ENCODE assay signal across 2 cellular contexts in the genomic region with DNA sequence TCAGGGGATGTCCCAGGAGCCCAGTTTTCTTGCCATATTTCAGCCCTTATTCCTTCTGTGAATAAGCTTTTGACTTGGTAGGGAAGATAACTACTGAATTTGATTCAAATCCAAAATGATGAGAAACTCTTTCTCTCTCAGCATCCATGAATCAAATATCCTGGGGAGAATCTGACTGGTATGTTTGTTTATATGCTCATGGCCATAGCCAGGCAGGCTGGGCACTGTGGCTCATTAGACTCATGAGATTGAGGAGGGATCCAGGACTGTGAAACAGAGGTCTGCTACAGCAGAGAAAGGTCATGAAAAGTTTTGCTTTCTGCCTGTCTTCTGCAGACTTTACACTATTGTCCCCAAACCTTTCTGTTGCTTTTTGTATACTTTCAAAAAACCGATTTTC.
TF ChIP-seq lines count a peak whose summit lies in the region.

No MANE protein-coding gene starts in this region.

TF ChIP-seq in SK-N-SH, 30 proteins besides CTCF, POLR2A, EP300 and RAD21 (continued from another document):
- TF ChIP-seq FOSL2 (IDR thresholded peaks at IDR 0.05; ENCODE audit: borderline replicate concordance, low read depth) (no peak), JUND (IDR thresholded peaks at IDR 0.05) (no peak), SMC3 (IDR thresholded peaks at IDR 0.05; ENCODE audit: low read depth, low read length) (no peak), TEAD4 (IDR thresholded peaks at IDR 0.05; ENCODE audit: borderline replicate concordance, insufficient read depth) (no peak), EZH2phosphoT487 (IDR thresholded peaks at IDR 0.05; ENCODE audit: borderline replicate concordance, low read depth) (no peak), SIN3A (IDR thresholded peaks at IDR 0.05; ENCODE audit: borderline replicate concordance, low read depth, low read length) (no peak)
- TF ChIP-seq, protein P1, sequence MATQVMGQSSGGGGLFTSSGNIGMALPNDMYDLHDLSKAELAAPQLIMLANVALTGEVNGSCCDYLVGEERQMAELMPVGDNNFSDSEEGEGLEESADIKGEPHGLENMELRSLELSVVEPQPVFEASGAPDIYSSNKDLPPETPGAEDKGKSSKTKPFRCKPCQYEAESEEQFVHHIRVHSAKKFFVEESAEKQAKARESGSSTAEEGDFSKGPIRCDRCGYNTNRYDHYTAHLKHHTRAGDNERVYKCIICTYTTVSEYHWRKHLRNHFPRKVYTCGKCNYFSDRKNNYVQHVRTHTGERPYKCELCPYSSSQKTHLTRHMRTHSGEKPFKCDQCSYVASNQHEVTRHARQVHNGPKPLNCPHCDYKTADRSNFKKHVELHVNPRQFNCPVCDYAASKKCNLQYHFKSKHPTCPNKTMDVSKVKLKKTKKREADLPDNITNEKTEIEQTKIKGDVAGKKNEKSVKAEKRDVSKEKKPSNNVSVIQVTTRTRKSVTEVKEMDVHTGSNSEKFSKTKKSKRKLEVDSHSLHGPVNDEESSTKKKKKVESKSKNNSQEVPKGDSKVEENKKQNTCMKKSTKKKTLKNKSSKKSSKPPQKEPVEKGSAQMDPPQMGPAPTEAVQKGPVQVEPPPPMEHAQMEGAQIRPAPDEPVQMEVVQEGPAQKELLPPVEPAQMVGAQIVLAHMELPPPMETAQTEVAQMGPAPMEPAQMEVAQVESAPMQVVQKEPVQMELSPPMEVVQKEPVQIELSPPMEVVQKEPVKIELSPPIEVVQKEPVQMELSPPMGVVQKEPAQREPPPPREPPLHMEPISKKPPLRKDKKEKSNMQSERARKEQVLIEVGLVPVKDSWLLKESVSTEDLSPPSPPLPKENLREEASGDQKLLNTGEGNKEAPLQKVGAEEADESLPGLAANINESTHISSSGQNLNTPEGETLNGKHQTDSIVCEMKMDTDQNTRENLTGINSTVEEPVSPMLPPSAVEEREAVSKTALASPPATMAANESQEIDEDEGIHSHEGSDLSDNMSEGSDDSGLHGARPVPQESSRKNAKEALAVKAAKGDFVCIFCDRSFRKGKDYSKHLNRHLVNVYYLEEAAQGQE (IDR thresholded peaks at IDR 0.05; ENCODE audit: low read depth, low read length): no peak
- TF ChIP-seq, protein P2, sequence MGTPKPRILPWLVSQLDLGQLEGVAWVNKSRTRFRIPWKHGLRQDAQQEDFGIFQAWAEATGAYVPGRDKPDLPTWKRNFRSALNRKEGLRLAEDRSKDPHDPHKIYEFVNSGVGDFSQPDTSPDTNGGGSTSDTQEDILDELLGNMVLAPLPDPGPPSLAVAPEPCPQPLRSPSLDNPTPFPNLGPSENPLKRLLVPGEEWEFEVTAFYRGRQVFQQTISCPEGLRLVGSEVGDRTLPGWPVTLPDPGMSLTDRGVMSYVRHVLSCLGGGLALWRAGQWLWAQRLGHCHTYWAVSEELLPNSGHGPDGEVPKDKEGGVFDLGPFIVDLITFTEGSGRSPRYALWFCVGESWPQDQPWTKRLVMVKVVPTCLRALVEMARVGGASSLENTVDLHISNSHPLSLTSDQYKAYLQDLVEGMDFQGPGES (IDR thresholded peaks at IDR 0.05; ENCODE audit: low read depth, low read length): no peak
- TF ChIP-seq, protein P3, sequence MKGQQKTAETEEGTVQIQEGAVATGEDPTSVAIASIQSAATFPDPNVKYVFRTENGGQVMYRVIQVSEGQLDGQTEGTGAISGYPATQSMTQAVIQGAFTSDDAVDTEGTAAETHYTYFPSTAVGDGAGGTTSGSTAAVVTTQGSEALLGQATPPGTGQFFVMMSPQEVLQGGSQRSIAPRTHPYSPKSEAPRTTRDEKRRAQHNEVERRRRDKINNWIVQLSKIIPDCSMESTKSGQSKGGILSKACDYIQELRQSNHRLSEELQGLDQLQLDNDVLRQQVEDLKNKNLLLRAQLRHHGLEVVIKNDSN (IDR thresholded peaks at IDR 0.05; ENCODE audit: borderline replicate concordance, low read depth): no peak

TF ChIP-seq in SK-N-SH treated with all-trans-retinoic acid at 6 μM for 48 hours, 23 proteins besides CTCF, POLR2A, EP300 and RAD21 (continued from another document):
- TF ChIP-seq, protein P4, sequence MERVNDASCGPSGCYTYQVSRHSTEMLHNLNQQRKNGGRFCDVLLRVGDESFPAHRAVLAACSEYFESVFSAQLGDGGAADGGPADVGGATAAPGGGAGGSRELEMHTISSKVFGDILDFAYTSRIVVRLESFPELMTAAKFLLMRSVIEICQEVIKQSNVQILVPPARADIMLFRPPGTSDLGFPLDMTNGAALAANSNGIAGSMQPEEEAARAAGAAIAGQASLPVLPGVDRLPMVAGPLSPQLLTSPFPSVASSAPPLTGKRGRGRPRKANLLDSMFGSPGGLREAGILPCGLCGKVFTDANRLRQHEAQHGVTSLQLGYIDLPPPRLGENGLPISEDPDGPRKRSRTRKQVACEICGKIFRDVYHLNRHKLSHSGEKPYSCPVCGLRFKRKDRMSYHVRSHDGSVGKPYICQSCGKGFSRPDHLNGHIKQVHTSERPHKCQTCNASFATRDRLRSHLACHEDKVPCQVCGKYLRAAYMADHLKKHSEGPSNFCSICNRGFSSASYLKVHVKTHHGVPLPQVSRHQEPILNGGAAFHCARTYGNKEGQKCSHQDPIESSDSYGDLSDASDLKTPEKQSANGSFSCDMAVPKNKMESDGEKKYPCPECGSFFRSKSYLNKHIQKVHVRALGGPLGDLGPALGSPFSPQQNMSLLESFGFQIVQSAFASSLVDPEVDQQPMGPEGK (CRISPR knock-in tag; IDR thresholded peaks at IDR 0.05; ENCODE audit: borderline replicate concordance): no peak
- TF ChIP-seq ZNF8 (CRISPR knock-in tag; IDR thresholded peaks at IDR 0.05): no peak
- TF ChIP-seq BACH2 (CRISPR knock-in tag; IDR thresholded peaks at IDR 0.05; ENCODE audit: borderline replicate concordance): no peak
- no peak for TF ChIP-seq ZC3H10 (CRISPR knock-in tag; IDR thresholded peaks at IDR 0.05)
- TF ChIP-seq ISL1 (CRISPR knock-in tag; IDR thresholded peaks at IDR 0.05): no peak
